In genomic region chr1:193111641-193112090, GRCh38 we compare ENCODE assay signal across 1 cellular context.
TF ChIP-seq lines count a peak whose summit lies in the region.

No MANE protein-coding gene starts in this region.

TF ChIP-seq in K562, 482 proteins besides CTCF, POLR2A, EP300 and RAD21 (continues in another document):
- no peak for TF ChIP-seq CHD7 (IDR thresholded peaks at IDR 0.05; ENCODE audit: low read depth, low read length)
- no peak for TF ChIP-seq CBX3 (IDR thresholded peaks at IDR 0.05; ENCODE audit: borderline replicate concordance in 1 of 2, low read length in 2 of 2)
- 0 out of 2 replicates have a peak, but pooled peaks have one; percentile 26 for TF ChIP-seq MYNN (IDR thresholded peaks at IDR 0.05)
- no peak for TF ChIP-seq MYNN (CRISPR knock-in tag; IDR thresholded peaks at IDR 0.05)
- peak; percentile 59; the same call in 1 of the 2 replicates for TF ChIP-seq ARID1B (IDR thresholded peaks at IDR 0.05)
- TF ChIP-seq SRSF9 (IDR thresholded peaks at IDR 0.05; ENCODE audit: borderline replicate concordance, low read depth, low read length), result no peak
- TF ChIP-seq LEF1 (IDR thresholded peaks at IDR 0.05), result peak; percentile 39; the same call in 1 of the 2 replicates
- TF ChIP-seq JUND (IDR thresholded peaks at IDR 0.05; ENCODE audit: borderline replicate concordance, low read depth, low read length), result peak; percentile 93
- peak; percentile 91 for TF ChIP-seq JUND (tag; IDR thresholded peaks at IDR 0.05; ENCODE audit: borderline replicate concordance, low read depth, low read length)
- TF ChIP-seq SOX6 (IDR thresholded peaks at IDR 0.05), result 0 out of 2 replicates have a peak, but pooled peaks have one; percentile 31
- TF ChIP-seq ARNT (IDR thresholded peaks at IDR 0.05), result peak in 1 of 2 experiments; percentile 1; a peak in 1 of 4 replicates
- no peak for TF ChIP-seq USF1 (CRISPR knock-in tag; IDR thresholded peaks at IDR 0.05)
- 0 out of 2 replicates have a peak, but pooled peaks have one; percentile 31 for TF ChIP-seq ESRRA (IDR thresholded peaks at IDR 0.05; ENCODE audit: borderline replicate concordance, low read depth)
- no peak for TF ChIP-seq KLF1 (tag; IDR thresholded peaks at IDR 0.05)
- TF ChIP-seq HDAC8 (tag; IDR thresholded peaks at IDR 0.05), result peak; percentile 75
- TF ChIP-seq SNRNP70 (optimal IDR thresholded peaks at IDR 0.05; ENCODE audit: low read depth, low read length), result no peak
- TF ChIP-seq NFE2 (IDR thresholded peaks at IDR 0.05; ENCODE audit: low read depth), result peak; percentile 55
- TF ChIP-seq NR2C2 (CRISPR knock-in tag; IDR thresholded peaks at IDR 0.05), result no peak
- TF ChIP-seq NR2C2 (tag; IDR thresholded peaks at IDR 0.05), result no peak; the same call in 1 of the 2 replicates
- TF ChIP-seq GABPA (tag; conservative IDR thresholded peaks at IDR 0.05; ENCODE audit: low read depth), result peak; percentile 29; the same call in 1 of the 2 replicates
- TF ChIP-seq POLR2G (IDR thresholded peaks at IDR 0.05; ENCODE audit: low read depth, low read length), result 0 out of 2 replicates have a peak, but pooled peaks have one; percentile 15
- TF ChIP-seq NCOA2 (IDR thresholded peaks at IDR 0.05; ENCODE audit: partially characterized antibody in 2 of 2), result no peak
- 0 out of 2 replicates have a peak, but pooled peaks have one; percentile 22 for TF ChIP-seq CREB3 (tag; conservative IDR thresholded peaks at IDR 0.05; ENCODE audit: low read depth)
- TF ChIP-seq MTA3 (IDR thresholded peaks at IDR 0.05; ENCODE audit: borderline replicate concordance), result peak; percentile 50; the same call in 1 of the 2 replicates
- TF ChIP-seq ZNF282 (CRISPR knock-in tag; IDR thresholded peaks at IDR 0.05), result no peak
- TF ChIP-seq EP400 (IDR thresholded peaks at IDR 0.05), result peak; percentile 83
- peak; percentile 45; the same call in 1 of the 2 replicates for TF ChIP-seq CREM (IDR thresholded peaks at IDR 0.05; ENCODE audit: low read depth)
- no peak for TF ChIP-seq ZKSCAN1 (IDR thresholded peaks at IDR 0.05; ENCODE audit: low read depth, low read length)
- TF ChIP-seq BRD9 (IDR thresholded peaks at IDR 0.05; ENCODE audit: low read depth, partially characterized antibody), result peak; percentile 67
- no peak for TF ChIP-seq DACH1 (IDR thresholded peaks at IDR 0.05; ENCODE audit: partially characterized antibody)
- no peak for TF ChIP-seq ZNF174 (CRISPR knock-in tag; IDR thresholded peaks at IDR 0.05)
- TF ChIP-seq KAT8 (IDR thresholded peaks at IDR 0.05; ENCODE audit: low read depth), result no peak
- TF ChIP-seq HDAC1 (IDR thresholded peaks at IDR 0.05), result peak in 1 of 2 experiments; percentile 49; a peak in 1 of 4 replicates
- TF ChIP-seq SMARCA4 (IDR thresholded peaks at IDR 0.05), result peak; percentile 87
- no peak for TF ChIP-seq MIER1 (IDR thresholded peaks at IDR 0.05; ENCODE audit: low read depth)
- TF ChIP-seq BACH1 (tag; IDR thresholded peaks at IDR 0.05), result no peak
- no peak for TF ChIP-seq ZNF780A (CRISPR knock-in tag; IDR thresholded peaks at IDR 0.05)
- no peak for TF ChIP-seq ZNF696 (CRISPR knock-in tag; conservative IDR thresholded peaks at IDR 0.05)
- TF ChIP-seq PKNOX1 (IDR thresholded peaks at IDR 0.05), result peak; percentile 31; the same call in 1 of the 2 replicates
- TF ChIP-seq SRSF3 (IDR thresholded peaks at IDR 0.05; ENCODE audit: insufficient read depth, low read length), result no peak
- peak; percentile 59; the same call in 1 of the 2 replicates for TF ChIP-seq MYC (IDR thresholded peaks at IDR 0.05; ENCODE audit: low read depth, low read length)
- no peak for TF ChIP-seq MYC (CRISPR knock-in tag; IDR thresholded peaks at IDR 0.05; ENCODE audit: borderline replicate concordance, low read depth)
- TF ChIP-seq TRIM24 (IDR thresholded peaks at IDR 0.05), result peak; percentile 70 to 78
- no peak for TF ChIP-seq HMGXB4 (CRISPR knock-in tag; IDR thresholded peaks at IDR 0.05)
- no peak for TF ChIP-seq CBX8 (IDR thresholded peaks at IDR 0.05; ENCODE audit: borderline replicate concordance, extremely low read depth, low read depth, low read length, poor library complexity, severe bottlenecking)
- TF ChIP-seq SMARCE1 (IDR thresholded peaks at IDR 0.05), result peak; percentile 27; the same call in 1 of the 2 replicates
- TF ChIP-seq MTF1 (CRISPR knock-in tag; IDR thresholded peaks at IDR 0.05; ENCODE audit: borderline replicate concordance), result no peak; the same call in 1 of the 2 replicates
- TF ChIP-seq BDP1 (IDR thresholded peaks at IDR 0.05; ENCODE audit: insufficient read depth, insufficient read length), result no peak
- no peak for TF ChIP-seq ZNF395 (CRISPR knock-in tag; IDR thresholded peaks at IDR 0.05)
